Comparison of ENCODE assay signal across 18 cellular contexts in genomic region chr11:134573857-134574256, GRCh38.
"Had no signal": no experiment of that assay in that cellular context is flagged by ENCODE, and none has a peak within 500 bp of the region (broad histone marks: within the 10 kb centered on the region; RNA-seq: fewer than 3 reads in every experiment).

No MANE protein-coding gene starts in this region.

- H3K9me3 ChIP-seq: breast epithelium, left lung, psoas muscle, thyroid gland had no signal

- H3K27ac Mint-ChIP-seq: activated CD4-positive, alpha-beta memory T cell treated with anti-CD3 and anti-CD28 coated beads, Interleukin-2, amount 10 ng/mL, durations not matched to agents 7 days and 5 days; activated CD4-positive, alpha-beta T cell treated with anti-CD3 and anti-CD28 coated beads for 36 hours; activated naive CD4-positive, alpha-beta T cell treated with anti-CD3 and anti-CD28 coated beads for 36 hours; activated naive CD8-positive, alpha-beta T cell treated with anti-CD3 and anti-CD28 coated beads, Interleukin-2, amount 50 U/mL, for 24 hours; memory B cell; natural killer cell; stimulated activated effector memory CD8-positive, alpha-beta T cell treated with anti-CD3 and anti-CD28 coated beads, Interleukin-12 subunit alpha, Interleukin-12 subunit beta, amount 100 ng/mL, for 72 hours had no signal

- H3K4me3 Mint-ChIP-seq: activated CD4-positive, alpha-beta memory T cell treated with anti-CD3 and anti-CD28 coated beads, Interleukin-2, amount 10 ng/mL, durations not matched to agents 7 days and 5 days; activated CD4-positive, alpha-beta T cell treated with anti-CD3 and anti-CD28 coated beads for 36 hours; activated naive CD4-positive, alpha-beta T cell treated with anti-CD3 and anti-CD28 coated beads for 36 hours; activated naive CD8-positive, alpha-beta T cell treated with anti-CD3 and anti-CD28 coated beads, Interleukin-2, amount 50 U/mL, for 24 hours; memory B cell; natural killer cell; stimulated activated effector memory CD8-positive, alpha-beta T cell treated with anti-CD3 and anti-CD28 coated beads, Interleukin-12 subunit alpha, Interleukin-12 subunit beta, amount 100 ng/mL, for 72 hours had no signal

- ATAC-seq: activated CD4-positive, alpha-beta T cell treated with anti-CD3 and anti-CD28 coated beads for 36 hours; activated naive CD8-positive, alpha-beta T cell treated with anti-CD3 and anti-CD28 coated beads, Interleukin-2, amount 50 U/mL, for 24 hours; left lung; natural killer cell; psoas muscle had no signal

- H3K9me3 Mint-ChIP-seq: activated CD4-positive, alpha-beta memory T cell treated with anti-CD3 and anti-CD28 coated beads, Interleukin-2, amount 10 ng/mL, durations not matched to agents 7 days and 5 days; activated naive CD4-positive, alpha-beta T cell treated with anti-CD3 and anti-CD28 coated beads for 36 hours; activated naive CD8-positive, alpha-beta T cell treated with anti-CD3 and anti-CD28 coated beads, Interleukin-2, amount 50 U/mL, for 24 hours; memory B cell; natural killer cell; stimulated activated effector memory CD8-positive, alpha-beta T cell treated with anti-CD3 and anti-CD28 coated beads, Interleukin-12 subunit alpha, Interleukin-12 subunit beta, amount 100 ng/mL, for 72 hours had no signal

- H3K4me1 Mint-ChIP-seq: activated CD4-positive, alpha-beta memory T cell treated with anti-CD3 and anti-CD28 coated beads, Interleukin-2, amount 10 ng/mL, durations not matched to agents 7 days and 5 days; activated CD4-positive, alpha-beta T cell treated with anti-CD3 and anti-CD28 coated beads for 36 hours; activated naive CD8-positive, alpha-beta T cell treated with anti-CD3 and anti-CD28 coated beads, Interleukin-2, amount 50 U/mL, for 24 hours; memory B cell; natural killer cell; stimulated activated effector memory CD8-positive, alpha-beta T cell treated with anti-CD3 and anti-CD28 coated beads, Interleukin-12 subunit alpha, Interleukin-12 subunit beta, amount 100 ng/mL, for 72 hours had no signal

- H3K27me3 ChIP-seq: breast epithelium, thyroid gland had no signal

- H3K36me3 Mint-ChIP-seq: memory B cell; natural killer cell; stimulated activated effector memory CD8-positive, alpha-beta T cell treated with anti-CD3 and anti-CD28 coated beads, Interleukin-12 subunit alpha, Interleukin-12 subunit beta, amount 100 ng/mL, for 72 hours had no signal

- H3K4me3 ChIP-seq: breast epithelium, hepatocyte, left lung, psoas muscle, thyroid gland had no signal

- H3K27ac ChIP-seq: breast epithelium, hepatocyte, left lung, psoas muscle, thyroid gland had no signal

- H3K4me1 ChIP-seq: breast epithelium, left lung, psoas muscle, thyroid gland had no signal

- H3K36me3 ChIP-seq: breast epithelium, left lung, thyroid gland had no signal

- DNase-seq: activated CD4-positive, alpha-beta memory T cell treated with anti-CD3 and anti-CD28 coated beads, Interleukin-2, amount 10 ng/mL, durations not matched to agents 7 days and 5 days; activated CD4-positive, alpha-beta T cell treated with anti-CD3 and anti-CD28 coated beads for 36 hours; activated naive CD4-positive, alpha-beta T cell treated with anti-CD3 and anti-CD28 coated beads for 36 hours; activated naive CD8-positive, alpha-beta T cell treated with anti-CD3 and anti-CD28 coated beads, Interleukin-2, amount 50 U/mL, for 24 hours; activated T-cell treated with anti-CD3 and anti-CD28 coated beads for 4 hours; dermis blood vessel endothelial cell; erythroblast; left lung; natural killer cell; nucleus accumbens; psoas muscle; stimulated activated CD4-positive, alpha-beta T cell treated with anti-CD3 and anti-CD28 coated beads, Interleukin-12 subunit alpha, Interleukin-12 subunit beta, amount 100 ng/mL, for 4 hours; stimulated activated CD4-positive, alpha-beta T cell treated with anti-CD3 and anti-CD28 coated beads, Interleukin-2, amount 100 ng/mL, for 24 hours; thyroid gland had no signal
